25 cellular contexts compared by ENCODE assay signal in the genomic region with DNA sequence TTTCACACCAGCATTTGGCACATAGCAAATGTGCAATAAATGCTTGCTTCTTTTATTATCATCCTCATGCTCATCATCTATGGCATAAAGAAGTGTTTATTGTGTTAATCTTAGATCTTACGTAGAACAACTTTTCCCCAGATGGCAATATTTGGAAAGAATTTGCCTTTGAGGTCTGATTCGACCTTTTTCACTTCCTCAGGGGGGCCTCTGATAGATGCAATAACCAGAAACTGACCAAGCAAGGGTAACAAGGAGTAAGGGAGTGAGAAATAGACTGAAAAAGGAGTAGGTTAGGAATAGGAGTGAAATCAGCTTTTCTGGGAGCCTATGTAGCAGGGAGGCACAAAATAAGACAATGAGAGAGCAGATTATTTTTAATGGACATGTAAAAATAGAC.
"Had no signal": no experiment of that assay in that cellular context is flagged by ENCODE, and none has a peak within 500 bp of the region (broad histone marks: within the 10 kb centered on the region; RNA-seq: fewer than 3 reads in every experiment).

No MANE protein-coding gene starts in this region.

- H3K27me3 Mint-ChIP-seq: activated CD4-positive, alpha-beta memory T cell treated with anti-CD3 and anti-CD28 coated beads, Interleukin-2, amount 10 ng/mL, durations not matched to agents 7 days and 5 days; activated CD4-positive, alpha-beta T cell treated with anti-CD3 and anti-CD28 coated beads, Interleukin-2, amount 10 ng/mL, durations not matched to agents 7 days and 5 days; activated naive CD4-positive, alpha-beta T cell treated with anti-CD3 and anti-CD28 coated beads, Interleukin-2, amount 10 ng/mL, durations not matched to agents 7 days and 5 days; activated naive CD8-positive, alpha-beta T cell treated with anti-CD3 and anti-CD28 coated beads, Interleukin-2, amount 10 ng/mL, durations not matched to agents 7 days and 5 days; central memory CD8-positive, alpha-beta T cell; dendritic cell treated with granulocyte-macrophage colony-stimulating factor and Interleukin-4, amounts not matched to agents 40 ng/mL and 50 ng/mL, for 4 days had no signal

- ATAC-seq: activated naive CD4-positive, alpha-beta T cell treated with anti-CD3 and anti-CD28 coated beads, Interleukin-2, amount 50 U/mL, for 72 hours; activated T-cell treated with anti-CD3 and anti-CD28 coated beads, Interleukin-2, amount 50 U/mL, for 72 hours; foreskin keratinocyte; gastrocnemius medialis; heart right ventricle had no signal

- H3K27ac Mint-ChIP-seq: activated CD4-positive, alpha-beta memory T cell treated with anti-CD3 and anti-CD28 coated beads, Interleukin-2, amount 10 ng/mL, durations not matched to agents 7 days and 5 days; activated CD4-positive, alpha-beta T cell treated with anti-CD3 and anti-CD28 coated beads, Interleukin-2, amount 10 ng/mL, durations not matched to agents 7 days and 5 days; activated naive CD4-positive, alpha-beta T cell treated with anti-CD3 and anti-CD28 coated beads, Interleukin-2, amount 10 ng/mL, durations not matched to agents 7 days and 5 days; activated naive CD4-positive, alpha-beta T cell treated with anti-CD3 and anti-CD28 coated beads, Interleukin-2, amount 50 U/mL, for 72 hours; activated naive CD8-positive, alpha-beta T cell treated with anti-CD3 and anti-CD28 coated beads, Interleukin-2, amount 10 ng/mL, durations not matched to agents 7 days and 5 days; activated T-cell treated with anti-CD3 and anti-CD28 coated beads, Interleukin-2, amount 50 U/mL, for 24 hours; activated T-cell treated with anti-CD3 and anti-CD28 coated beads, Interleukin-2, amount 50 U/mL, for 72 hours; dendritic cell treated with granulocyte-macrophage colony-stimulating factor and Interleukin-4, amounts not matched to agents 40 ng/mL and 50 ng/mL, for 4 days had no signal

- H3K36me3 Mint-ChIP-seq: activated naive CD4-positive, alpha-beta T cell treated with anti-CD3 and anti-CD28 coated beads, Interleukin-2, amount 10 ng/mL, durations not matched to agents 7 days and 5 days had no signal

- H3K4me1 Mint-ChIP-seq: activated CD4-positive, alpha-beta memory T cell treated with anti-CD3 and anti-CD28 coated beads, Interleukin-2, amount 10 ng/mL, durations not matched to agents 7 days and 5 days; activated CD4-positive, alpha-beta T cell treated with anti-CD3 and anti-CD28 coated beads, Interleukin-2, amount 10 ng/mL, durations not matched to agents 7 days and 5 days; activated naive CD4-positive, alpha-beta T cell treated with anti-CD3 and anti-CD28 coated beads, Interleukin-2, amount 10 ng/mL, durations not matched to agents 7 days and 5 days; activated naive CD8-positive, alpha-beta T cell treated with anti-CD3 and anti-CD28 coated beads, Interleukin-2, amount 10 ng/mL, durations not matched to agents 7 days and 5 days; central memory CD8-positive, alpha-beta T cell had no signal

- H3K9me3 Mint-ChIP-seq: activated naive CD4-positive, alpha-beta T cell treated with anti-CD3 and anti-CD28 coated beads, Interleukin-2, amount 10 ng/mL, durations not matched to agents 7 days and 5 days; central memory CD8-positive, alpha-beta T cell; dendritic cell treated with granulocyte-macrophage colony-stimulating factor and Interleukin-4, amounts not matched to agents 40 ng/mL and 50 ng/mL, for 4 days had no signal

- FAIRE-seq: bronchial epithelial cell had no signal

- H3K4me3 Mint-ChIP-seq: activated CD4-positive, alpha-beta memory T cell treated with anti-CD3 and anti-CD28 coated beads, Interleukin-2, amount 10 ng/mL, durations not matched to agents 7 days and 5 days; activated CD4-positive, alpha-beta T cell treated with anti-CD3 and anti-CD28 coated beads, Interleukin-2, amount 10 ng/mL, durations not matched to agents 7 days and 5 days; activated naive CD4-positive, alpha-beta T cell treated with anti-CD3 and anti-CD28 coated beads, Interleukin-2, amount 10 ng/mL, durations not matched to agents 7 days and 5 days; activated naive CD8-positive, alpha-beta T cell treated with anti-CD3 and anti-CD28 coated beads, Interleukin-2, amount 10 ng/mL, durations not matched to agents 7 days and 5 days; activated T-cell treated with anti-CD3 and anti-CD28 coated beads, Interleukin-2, amount 50 U/mL, for 24 hours; activated T-cell treated with anti-CD3 and anti-CD28 coated beads, Interleukin-2, amount 50 U/mL, for 72 hours; central memory CD8-positive, alpha-beta T cell; dendritic cell treated with granulocyte-macrophage colony-stimulating factor and Interleukin-4, amounts not matched to agents 40 ng/mL and 50 ng/mL, for 4 days had no signal

- DNase-seq: activated CD4-positive, alpha-beta memory T cell treated with anti-CD3 and anti-CD28 coated beads, Interleukin-2, amount 10 ng/mL, durations not matched to agents 7 days and 5 days; activated CD4-positive, alpha-beta T cell treated with anti-CD3 and anti-CD28 coated beads for 1 hour; activated CD4-positive, alpha-beta T cell treated with anti-CD3 and anti-CD28 coated beads for 4 hours; activated CD4-positive, alpha-beta T cell treated with anti-CD3 and anti-CD28 coated beads, Interleukin-2, amount 10 ng/mL, durations not matched to agents 7 days and 5 days; activated CD4-positive, alpha-beta T cell treated with anti-CD3 and anti-CD28 coated beads, Interleukin-2, amount 50 U/mL, for 4 hours; activated CD8-positive, alpha-beta memory T cell treated with anti-CD3 and anti-CD28 coated beads, Interleukin-2, amount 50 U/mL, for 48 hours; activated gamma-delta T cell; activated naive CD4-positive, alpha-beta T cell; activated naive CD4-positive, alpha-beta T cell treated with anti-CD3 and anti-CD28 coated beads, Interleukin-2, amount 10 ng/mL, durations not matched to agents 7 days and 5 days; activated naive CD8-positive, alpha-beta T cell treated with anti-CD3 and anti-CD28 coated beads, Interleukin-2, amount 10 ng/mL, durations not matched to agents 7 days and 5 days; activated T-cell treated with anti-CD3 and anti-CD28 coated beads for 4 hours; activated T-cell treated with anti-CD3 and anti-CD28 coated beads, Interleukin-2, amount 50 U/mL, for 24 hours; activated T-cell treated with anti-CD3 and anti-CD28 coated beads, Interleukin-2, amount 50 U/mL, for 72 hours; anterior cingulate cortex; brain microvascular endothelial cell; dorsolateral prefrontal cortex; effector memory CD4-positive, alpha-beta T cell; erythroblast; foreskin keratinocyte; gastrocnemius medialis; heart right ventricle had no signal
